36 cellular contexts compared by ENCODE assay signal in genomic region chr10:119115921-119116320, GRCh38. TPM values are rescaled to one million over a fixed set of nuclear protein-coding genes. Genes with fewer than 3 reads are reported as not detected.
DNase-seq lines count a peak whose midpoint lies in the region; ATAC-seq, FAIRE-seq and TF ChIP-seq lines count a peak whose summit lies in the region.
"Had no signal": no experiment of that assay in that cellular context is flagged by ENCODE, and none has a peak within 500 bp of the region (broad histone marks: within the 10 kb centered on the region; RNA-seq: fewer than 3 reads in every experiment).

No MANE protein-coding gene starts in this region.

- peaks cover 52% of the 10 kb centered on the region for H3K36me3 Mint-ChIP-seq in activated CD8-positive, alpha-beta memory T cell treated with anti-CD3 and anti-CD28 coated beads, Interleukin-2, amount 10 ng/mL, durations not matched to agents 7 days and 5 days
- H3K36me3 Mint-ChIP-seq in astrocyte (ENCODE audit: low read depth, unreplicated experiment): peaks cover 15% of the 10 kb centered on the region

- ATAC-seq in activated CD8-positive, alpha-beta memory T cell treated with anti-CD3 and anti-CD28 coated beads, Interleukin-2, amount 10 ng/mL, durations not matched to agents 7 days and 5 days: no peak
- ATAC-seq in HG03175 (IDR thresholded peaks at IDR 0.05; ENCODE audit: unreplicated experiment) (no peak), HG03135 (IDR thresholded peaks at IDR 0.05; ENCODE audit: unreplicated experiment) (no peak)
- ATAC-seq: CD8-positive, alpha-beta T cell; esophagus mucosa; left colon; Panc1; WTC11 had no signal

- no peak for FAIRE-seq in astrocyte (lab: Jason Lieb, UNC)
- FAIRE-seq: frontal cortex, HTR-8/SVneo, small intestine, urothelium cell line had no signal

- H3K27me3 ChIP-seq in astrocyte (ENCODE audit: insufficient read depth, low read length): no peaks in the 10 kb centered on the region
- no peaks in the 10 kb centered on the region for H3K27me3 ChIP-seq in mesenchymal stem cell (ENCODE audit: control insufficient read depth in 1 of 2, insufficient read depth in 1 of 2, low read length in 2 of 2)
- H3K27me3 ChIP-seq in thymus (ENCODE audit: control insufficient read depth, insufficient read depth): no peaks in the 10 kb centered on the region

- H3K9me3 ChIP-seq in astrocyte (ENCODE audit: insufficient read depth, low read depth, low read length) (no peaks in the 10 kb centered on the region), mesenchymal stem cell (ENCODE audit: control insufficient read depth, low read length) (no peaks in the 10 kb centered on the region), thymus (ENCODE audit: control insufficient read depth) (no peaks in the 10 kb centered on the region)
- H3K9me3 ChIP-seq: HAP-1 had no signal

- peak overlapping the region in 1 of 2 experiments; percentile 52 for H3K18ac ChIP-seq in mesenchymal stem cell (ENCODE audit: low read depth in 1 of 2, low read length in 2 of 2)

- H2BK12ac ChIP-seq in mesenchymal stem cell (ENCODE audit: low read length in 2 of 2): no peak overlapping the region

- no peaks in the 10 kb centered on the region for H4K20me1 ChIP-seq in astrocyte (ENCODE audit: insufficient read depth, low read length)

- no peak overlapping the region for H3K14ac ChIP-seq in mesenchymal stem cell (ENCODE audit: low read length in 2 of 2)

- H3K79me1 ChIP-seq in mesenchymal stem cell (replicated peaks; ENCODE audit: low read length, poor library complexity, severe bottlenecking): peaks cover 7% of the 10 kb centered on the region

- peaks cover 27% of the 10 kb centered on the region for H3K4me1 Mint-ChIP-seq in activated CD8-positive, alpha-beta memory T cell treated with anti-CD3 and anti-CD28 coated beads, Interleukin-2, amount 10 ng/mL, durations not matched to agents 7 days and 5 days
- H3K4me1 Mint-ChIP-seq in astrocyte (ENCODE audit: low read depth, unreplicated experiment): peaks cover 21% of the 10 kb centered on the region
- H3K4me1 Mint-ChIP-seq: endodermal cell, WTC11 had no signal

- H3K4me2 ChIP-seq in astrocyte (ENCODE audit: low read length): no peak overlapping the region
- H3K4me2 ChIP-seq in mesenchymal stem cell (ENCODE audit: low read length, poor library complexity, severe bottlenecking): no peak overlapping the region

- H3K27ac Mint-ChIP-seq in activated CD8-positive, alpha-beta memory T cell treated with anti-CD3 and anti-CD28 coated beads, Interleukin-2, amount 10 ng/mL, durations not matched to agents 7 days and 5 days: peak overlapping the region; percentile 5
- H3K27ac Mint-ChIP-seq in astrocyte (ENCODE audit: unreplicated experiment): peak overlapping the region; percentile 16
- H3K27ac Mint-ChIP-seq: activated CD4-positive, alpha-beta T cell treated with anti-CD3 and anti-CD28 coated beads, Interleukin-2, amount 10 ng/mL, durations not matched to agents 7 days and 5 days; CD8-positive, alpha-beta T cell; endodermal cell; memory B cell; WTC11 had no signal

- H3K27me3 Mint-ChIP-seq in activated CD8-positive, alpha-beta memory T cell treated with anti-CD3 and anti-CD28 coated beads, Interleukin-2, amount 10 ng/mL, durations not matched to agents 7 days and 5 days: no peaks in the 10 kb centered on the region
- no peaks in the 10 kb centered on the region for H3K27me3 Mint-ChIP-seq in astrocyte (ENCODE audit: low read depth, unreplicated experiment)
- H3K27me3 Mint-ChIP-seq: activated CD4-positive, alpha-beta T cell treated with anti-CD3 and anti-CD28 coated beads, Interleukin-2, amount 10 ng/mL, durations not matched to agents 7 days and 5 days; memory B cell had no signal

- TF ChIP-seq CTCF in astrocyte (IDR thresholded peaks at IDR 0.05; ENCODE audit: insufficient read depth, low read depth, low read length): no peak

- H4K8ac ChIP-seq in mesenchymal stem cell (ENCODE audit: low read length): no peak overlapping the region

- no peak overlapping the region for H2AK5ac ChIP-seq in mesenchymal stem cell (ENCODE audit: low read length, severe bottlenecking)

- H3K36me3 ChIP-seq in astrocyte (ENCODE audit: insufficient read depth, low read length) (peaks cover 9% of the 10 kb centered on the region), mesenchymal stem cell (ENCODE audit: control insufficient read depth in 1 of 2, insufficient read depth in 2 of 2, low read depth in 1 of 2, low read length in 2 of 2) (peaks cover 35 to 73% of the 10 kb centered on the region in 2 experiments), thymus (ENCODE audit: control insufficient read depth, insufficient read depth) (peaks cover 35% of the 10 kb centered on the region)

- no peak overlapping the region for H4K91ac ChIP-seq in mesenchymal stem cell (ENCODE audit: low read length)

- H3K27ac ChIP-seq in astrocyte (ENCODE audit: low read depth, low read length) (no peak overlapping the region), mesenchymal stem cell (ENCODE audit: low read length, poor library complexity, severe bottlenecking) (no peak overlapping the region), thymus (ENCODE audit: low read depth) (peak overlapping the region; percentile 18)
- H3K27ac ChIP-seq: 22Rv1 had no signal

- H3K4me1 ChIP-seq in astrocyte (ENCODE audit: insufficient read depth, low read length) (peaks cover 13% of the 10 kb centered on the region), mesenchymal stem cell (ENCODE audit: control insufficient read depth, insufficient read depth, low read depth, low read length) (peaks cover 5% of the 10 kb centered on the region), thymus (ENCODE audit: control insufficient read depth, insufficient read depth, low read length) (no peaks in the 10 kb centered on the region)
- H3K4me1 ChIP-seq: HAP-1 had no signal

- no peak overlapping the region for H3K4me3 ChIP-seq in astrocyte (ENCODE audit: insufficient read depth, low read depth, low read length)
- no peak overlapping the region for H3K4me3 ChIP-seq in mesenchymal stem cell (ENCODE audit: insufficient read depth in 1 of 2, low read depth in 1 of 2, low read length in 2 of 2)
- no peak overlapping the region for H3K4me3 ChIP-seq in thymus (ENCODE audit: low read length)
- H3K4me3 ChIP-seq: HAP-1 had no signal

- H3K9ac ChIP-seq in astrocyte (ENCODE audit: low read length) (no peak overlapping the region), mesenchymal stem cell (ENCODE audit: low read length) (peak overlapping the region; percentile 18)

- no peak overlapping the region for H3K4ac ChIP-seq in mesenchymal stem cell (ENCODE audit: low read depth in 1 of 2, low read length in 2 of 2)

- DNase-seq in activated CD8-positive, alpha-beta memory T cell treated with anti-CD3 and anti-CD28 coated beads, Interleukin-2, amount 10 ng/mL, durations not matched to agents 7 days and 5 days: no peak
- no peak for DNase-seq in activated CD8-positive, alpha-beta memory T cell treated with anti-CD3 and anti-CD28 coated beads, Interleukin-2, amount 50 U/mL, for 48 hours
- no peak for DNase-seq in astrocyte (ENCODE audit: low read depth)
- peak; percentile 52 for DNase-seq in mesenchymal stem cell
- DNase-seq in stimulated activated CD4-positive, alpha-beta T cell treated with anti-CD3 and anti-CD28 coated beads, Interleukin-2, amount 100 ng/mL, for 48 hours: no peak
- DNase-seq: activated CD4-positive, alpha-beta T cell treated with anti-CD3 and anti-CD28 coated beads, Interleukin-2, amount 10 ng/mL, durations not matched to agents 7 days and 5 days; activated naive CD4-positive, alpha-beta T cell treated with anti-CD3 and anti-CD28 coated beads, Interleukin-2, amount 50 U/mL, for 16 hours; AML-193; anterior cingulate cortex; caudate nucleus; CD8-positive, alpha-beta T cell; cortex of kidney; endodermal cell; GDM1; hippocampal formation; KG1; left colon; MM.1S; NCI-H2029 treated with DMSO at 0.1 percent for 48 hours; NCI-H526 treated with DMSO at 0.1 percent for 48 hours; SHP77; small intestine; stimulated activated CD4-positive, alpha-beta T cell treated with anti-CD3 and anti-CD28 coated beads, Interleukin-2, amount 100 ng/mL, for 24 hours; T1000 had no signal

- H2AFZ ChIP-seq in astrocyte (ENCODE audit: low read depth, low read length): no peak overlapping the region
- H2AFZ ChIP-seq in mesenchymal stem cell (ENCODE audit: low read depth, low read length): no peak overlapping the region

- H3K23ac ChIP-seq in mesenchymal stem cell (ENCODE audit: low read length in 2 of 2): no peak overlapping the region

- H3K9me3 Mint-ChIP-seq in activated CD8-positive, alpha-beta memory T cell treated with anti-CD3 and anti-CD28 coated beads, Interleukin-2, amount 10 ng/mL, durations not matched to agents 7 days and 5 days (ENCODE audit: low read depth): no peaks in the 10 kb centered on the region
- no peaks in the 10 kb centered on the region for H3K9me3 Mint-ChIP-seq in astrocyte (ENCODE audit: unreplicated experiment)
- H3K9me3 Mint-ChIP-seq: activated CD4-positive, alpha-beta T cell treated with anti-CD3 and anti-CD28 coated beads, Interleukin-2, amount 10 ng/mL, durations not matched to agents 7 days and 5 days; CD8-positive, alpha-beta T cell; endodermal cell; memory B cell; WTC11 had no signal

- WGBS in mesenchymal stem cell: 41% methylated on average over 7 of the region's 9 CpGs
- WGBS in thymus: 95% methylated on average over 9 of the region's 9 CpGs

- H2BK120ac ChIP-seq in mesenchymal stem cell (ENCODE audit: low read depth, low read length): no peak overlapping the region

- peak overlapping the region; percentile 19 for H2BK15ac ChIP-seq in mesenchymal stem cell (ENCODE audit: low read depth, poor library complexity, severe bottlenecking)

- H3K4me3 Mint-ChIP-seq in activated CD8-positive, alpha-beta memory T cell treated with anti-CD3 and anti-CD28 coated beads, Interleukin-2, amount 10 ng/mL, durations not matched to agents 7 days and 5 days: no peak overlapping the region
- no peak overlapping the region for H3K4me3 Mint-ChIP-seq in astrocyte (ENCODE audit: unreplicated experiment)
- H3K4me3 Mint-ChIP-seq: activated CD4-positive, alpha-beta T cell treated with anti-CD3 and anti-CD28 coated beads, Interleukin-2, amount 10 ng/mL, durations not matched to agents 7 days and 5 days; CD8-positive, alpha-beta T cell; endodermal cell; memory B cell; WTC11 had no signal

- H3K79me2 ChIP-seq in astrocyte (ENCODE audit: insufficient read depth, low read length): no peaks in the 10 kb centered on the region

- no peak overlapping the region for H2BK5ac ChIP-seq in mesenchymal stem cell (ENCODE audit: low read depth, low read length, poor library complexity, severe bottlenecking)

- CTCF ChIA-PET in activated CD8-positive, alpha-beta memory T cell treated with anti-CD3 and anti-CD28 coated beads, Interleukin-2, amount 10 ng/mL, durations not matched to agents 7 days and 5 days (lab: Charles Lee): interaction anchor here (0.6 to 1.6 kb wide), 2 partner anchors 11 to 179 kb away, joined by 3 to 5 read pairs; no protein-coding TSS in a partner anchor

RNA-seq across cellular contexts. Expression of gene DENND10, which starts 12.0 kb away (rescaled TPM):
- 10 to 100 TPM; 41.2 to 47.4 TPM for total RNA-seq in activated CD8-positive, alpha-beta memory T cell treated with anti-CD3 and anti-CD28 coated beads, Interleukin-2, amount 10 ng/mL, durations not matched to agents 7 days and 5 days
- total RNA-seq in astrocyte: 39.9 and 41.8 TPM in 2 replicates
- polyA plus RNA-seq in mesenchymal stem cell (2013, experiment 1 of 2): 113 TPM
- polyA plus RNA-seq in mesenchymal stem cell (2013, experiment 2 of 2): 113 TPM
- 24.8 TPM for polyA plus RNA-seq in thymus

RNA-seq across cellular contexts. Expression of gene EIF3A, which starts 35.3 kb away (rescaled TPM):
- 100 to 1,000 TPM; 131 to 162 TPM for total RNA-seq in activated CD8-positive, alpha-beta memory T cell treated with anti-CD3 and anti-CD28 coated beads, Interleukin-2, amount 10 ng/mL, durations not matched to agents 7 days and 5 days
- total RNA-seq in astrocyte: 137 and 146 TPM in 2 replicates
- polyA plus RNA-seq in mesenchymal stem cell (2013, experiment 1 of 2): 129 TPM
- polyA plus RNA-seq in mesenchymal stem cell (2013, experiment 2 of 2): 127 TPM
- polyA plus RNA-seq in thymus: 41.2 TPM

RNA-seq across cellular contexts. Expression of gene SFXN4, which starts 49.6 kb away (rescaled TPM):
- total RNA-seq in activated CD8-positive, alpha-beta memory T cell treated with anti-CD3 and anti-CD28 coated beads, Interleukin-2, amount 10 ng/mL, durations not matched to agents 7 days and 5 days: 10 to 100 TPM; 29.9 to 33.4 TPM
- total RNA-seq in astrocyte: 16.7 and 16.9 TPM in 2 replicates
- 14.4 TPM for polyA plus RNA-seq in mesenchymal stem cell (2013, experiment 1 of 2)
- polyA plus RNA-seq in mesenchymal stem cell (2013, experiment 2 of 2): 17.1 TPM
- 31.0 TPM for polyA plus RNA-seq in thymus
